Comparison of ENCODE assay signal across 31 cellular contexts in the genomic region with DNA sequence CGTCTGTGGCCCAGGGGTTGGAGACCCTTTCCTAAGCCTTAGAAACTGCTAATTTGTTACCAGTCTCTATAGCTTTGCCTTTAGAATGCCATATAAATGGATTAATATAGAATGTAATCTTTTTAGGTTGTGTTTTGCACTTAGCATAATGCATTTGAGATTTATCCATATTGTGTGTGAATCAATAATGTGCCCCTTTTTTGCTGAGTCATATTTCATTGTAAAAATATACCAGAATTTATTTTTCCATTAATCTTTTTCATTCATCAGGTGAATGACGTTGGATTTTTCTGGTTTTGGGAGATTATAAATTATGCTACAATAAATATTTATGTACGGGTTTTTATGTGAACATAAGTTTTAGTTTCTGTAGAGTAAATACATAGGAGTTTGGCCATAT.
"Had no signal": no experiment of that assay in that cellular context is flagged by ENCODE, and none has a peak within 500 bp of the region (broad histone marks: within the 10 kb centered on the region; RNA-seq: fewer than 3 reads in every experiment).

No MANE protein-coding gene starts in this region.

- H3K27me3 ChIP-seq: ascending aorta, body of pancreas, brain microvascular endothelial cell, cardiac muscle cell had no signal

- H3K4me3 ChIP-seq: adrenal gland, ascending aorta, body of pancreas, breast epithelium, cardiac muscle cell had no signal

- H3K36me3 ChIP-seq: adrenal gland, ascending aorta, brain microvascular endothelial cell, breast epithelium, cardiac muscle cell had no signal

- H3K9me3 ChIP-seq: adrenal gland, ascending aorta, body of pancreas, breast epithelium had no signal

- ATAC-seq: activated naive CD4-positive, alpha-beta T cell treated with anti-CD3 and anti-CD28 coated beads, Interleukin-2, amount 50 U/mL, for 72 hours; activated naive CD8-positive, alpha-beta T cell treated with anti-CD3 and anti-CD28 coated beads, Interleukin-2, amount 50 U/mL, for 24 hours; activated T-cell treated with anti-CD3 and anti-CD28 coated beads, Interleukin-2, amount 50 U/mL, for 4 hours; activated T-cell treated with anti-CD3 and anti-CD28 coated beads, Interleukin-2, amount 50 U/mL, for 72 hours; activated T-helper 17 cell treated with anti-CD3 and anti-CD28 coated beads, Interleukin-2, amount 50 U/mL, for 72 hours; body of pancreas had no signal

- DNase-seq: activated effector memory CD4-positive, alpha-beta T cell treated with anti-CD3 and anti-CD28 coated beads, Interleukin-2, amount 50 U/mL, for 16 hours; activated effector memory CD4-positive, alpha-beta T cell treated with Interleukin-2 at 50 U/mL for 16 hours; activated gamma-delta T cell; activated gamma-delta T cell treated with Interleukin-2 at 50 U/mL for 16 hours; activated naive CD4-positive, alpha-beta T cell; activated naive CD4-positive, alpha-beta T cell treated with anti-CD3 and anti-CD28 coated beads for 36 hours; activated naive CD4-positive, alpha-beta T cell treated with anti-CD3 and anti-CD28 coated beads, Interleukin-2, amount 10 ng/mL, durations not matched to agents 7 days and 5 days; activated naive CD4-positive, alpha-beta T cell treated with anti-CD3 and anti-CD28 coated beads, Interleukin-2, amount 50 U/mL, for 16 hours; activated naive CD4-positive, alpha-beta T cell treated with Interleukin-2 at 50 U/mL for 16 hours; activated naive CD8-positive, alpha-beta T cell treated with anti-CD3 and anti-CD28 coated beads for 36 hours; activated naive CD8-positive, alpha-beta T cell treated with anti-CD3 and anti-CD28 coated beads, Interleukin-2, amount 10 ng/mL, durations not matched to agents 7 days and 5 days; activated naive CD8-positive, alpha-beta T cell treated with anti-CD3 and anti-CD28 coated beads, Interleukin-2, amount 50 U/mL, for 24 hours; activated T-cell treated with anti-CD3 and anti-CD28 coated beads, Interleukin-2, amount 50 U/mL, for 4 hours; activated T-cell treated with anti-CD3 and anti-CD28 coated beads, Interleukin-2, amount 50 U/mL, for 48 hours; activated T-cell treated with anti-CD3 and anti-CD28 coated beads, Interleukin-2, amount 50 U/mL, for 72 hours; adrenal gland; amniotic stem cell; amygdala; anterior cingulate cortex; aorta; body of pancreas; brain microvascular endothelial cell; caudate nucleus; central memory CD4-positive, alpha-beta T cell; cerebellar nuclear complex had no signal

- H3K4me1 ChIP-seq: adrenal gland, ascending aorta, body of pancreas, breast epithelium had no signal

- H3K27ac ChIP-seq: adrenal gland, ascending aorta, body of pancreas, brain microvascular endothelial cell, breast epithelium, cardiac muscle cell had no signal

- FAIRE-seq: bronchial epithelial cell had no signal
